1 cellular context compared by ENCODE assay signal in genomic region chr12:76786986-76787385, GRCh38.
TF ChIP-seq lines count a peak whose summit lies in the region.

No MANE protein-coding gene starts in this region.

TF ChIP-seq in K562, 482 proteins besides CTCF, POLR2A, EP300 and RAD21 (continued from another document and continues in another):
- TF ChIP-seq MGA (IDR thresholded peaks at IDR 0.05), result no peak
- no peak for TF ChIP-seq RBM34 (IDR thresholded peaks at IDR 0.05; ENCODE audit: borderline replicate concordance, insufficient read depth, low read length)
- 0 out of 4 replicates have a peak, but pooled peaks of 1 of the 2 experiments have one; percentile 18 for TF ChIP-seq MNT (conservative IDR thresholded peaks at IDR 0.05)
- TF ChIP-seq NUFIP1 (IDR thresholded peaks at IDR 0.05; ENCODE audit: partially characterized antibody), result no peak
- no peak for TF ChIP-seq CREB3 (tag; conservative IDR thresholded peaks at IDR 0.05; ENCODE audit: low read depth)
- peak; percentile 67 for TF ChIP-seq POLR2AphosphoS5 (IDR thresholded peaks at IDR 0.05; ENCODE audit: control insufficient read depth, insufficient read depth, low read depth, low read length)
- no peak for TF ChIP-seq CBX1 (IDR thresholded peaks at IDR 0.05; ENCODE audit: low read depth)
- TF ChIP-seq CBFA2T3 (IDR thresholded peaks at IDR 0.05), result peak; percentile 74
- TF ChIP-seq ERF (CRISPR knock-in tag; IDR thresholded peaks at IDR 0.05), result no peak
- TF ChIP-seq ZNF449 (CRISPR knock-in tag; IDR thresholded peaks at IDR 0.05), result no peak
- TF ChIP-seq RNF2 (IDR thresholded peaks at IDR 0.05), result no peak
- peak; percentile 65 for TF ChIP-seq TCF3 (CRISPR knock-in tag; IDR thresholded peaks at IDR 0.05)
- no peak for TF ChIP-seq CHCHD3 (CRISPR knock-in tag; IDR thresholded peaks at IDR 0.05)
- peak; percentile 24 for TF ChIP-seq MEIS2 (IDR thresholded peaks at IDR 0.05; ENCODE audit: partially characterized antibody)
- TF ChIP-seq NR2C1 (IDR thresholded peaks at IDR 0.05), result peak; percentile 66; the same call in 1 of the 2 replicates
- TF ChIP-seq NR2C1 (tag; IDR thresholded peaks at IDR 0.05), result peak; percentile 82
- no peak for TF ChIP-seq GTF2A2 (tag; IDR thresholded peaks at IDR 0.05)
- TF ChIP-seq TSHZ1 (CRISPR knock-in tag; IDR thresholded peaks at IDR 0.05), result no peak
- TF ChIP-seq ELF1 (tag; IDR thresholded peaks at IDR 0.05), result no peak
- TF ChIP-seq PCBP1 (IDR thresholded peaks at IDR 0.05; ENCODE audit: low read depth, low read length, poor library complexity, severe bottlenecking), result no peak
- no peak for TF ChIP-seq MTA3 (IDR thresholded peaks at IDR 0.05; ENCODE audit: borderline replicate concordance)
- peak; percentile 32; the same call in 1 of the 2 replicates for TF ChIP-seq MYBL2 (IDR thresholded peaks at IDR 0.05; ENCODE audit: low read depth)
- TF ChIP-seq MYBL2 (CRISPR knock-in tag; IDR thresholded peaks at IDR 0.05; ENCODE audit: borderline replicate concordance), result no peak
- no peak for TF ChIP-seq RAD51 (IDR thresholded peaks at IDR 0.05; ENCODE audit: borderline replicate concordance, low read depth)
- peak; percentile 79 for TF ChIP-seq ARID1B (IDR thresholded peaks at IDR 0.05)
- TF ChIP-seq POLR2G (IDR thresholded peaks at IDR 0.05; ENCODE audit: low read depth, low read length), result 0 out of 2 replicates have a peak, but pooled peaks have one; percentile 20
- no peak for TF ChIP-seq SNRNP70 (optimal IDR thresholded peaks at IDR 0.05; ENCODE audit: low read depth, low read length)
- peak; percentile 78 for TF ChIP-seq DPF2 (IDR thresholded peaks at IDR 0.05)
- TF ChIP-seq VEZF1 (CRISPR knock-in tag; IDR thresholded peaks at IDR 0.05), result 0 out of 2 replicates have a peak, but pooled peaks have one; percentile 30
- 0 out of 2 replicates have a peak, but pooled peaks have one; percentile 21 for TF ChIP-seq RBFOX2 (IDR thresholded peaks at IDR 0.05; ENCODE audit: low read depth, low read length)
- no peak for TF ChIP-seq RBM25 (IDR thresholded peaks at IDR 0.05; ENCODE audit: low read depth, low read length, severe bottlenecking)
- TF ChIP-seq SMARCA5 (IDR thresholded peaks at IDR 0.05), result no peak
- TF ChIP-seq PHB2 (IDR thresholded peaks at IDR 0.05; ENCODE audit: low read depth), result no peak
- TF ChIP-seq PURB (CRISPR knock-in tag; IDR thresholded peaks at IDR 0.05; ENCODE audit: low read depth), result no peak
- no peak for TF ChIP-seq ATF6 (CRISPR knock-in tag; IDR thresholded peaks at IDR 0.05)
- 0 out of 4 replicates have a peak, but pooled peaks of 1 of the 2 experiments have one; percentile 20 for TF ChIP-seq NONO (IDR thresholded peaks at IDR 0.05; ENCODE audit: low read depth in 2 of 2, low read length in 1 of 2)
- no peak for TF ChIP-seq PYGO2 (tag; IDR thresholded peaks at IDR 0.05)
